8 cellular contexts compared by ENCODE assay signal in the genomic region with DNA sequence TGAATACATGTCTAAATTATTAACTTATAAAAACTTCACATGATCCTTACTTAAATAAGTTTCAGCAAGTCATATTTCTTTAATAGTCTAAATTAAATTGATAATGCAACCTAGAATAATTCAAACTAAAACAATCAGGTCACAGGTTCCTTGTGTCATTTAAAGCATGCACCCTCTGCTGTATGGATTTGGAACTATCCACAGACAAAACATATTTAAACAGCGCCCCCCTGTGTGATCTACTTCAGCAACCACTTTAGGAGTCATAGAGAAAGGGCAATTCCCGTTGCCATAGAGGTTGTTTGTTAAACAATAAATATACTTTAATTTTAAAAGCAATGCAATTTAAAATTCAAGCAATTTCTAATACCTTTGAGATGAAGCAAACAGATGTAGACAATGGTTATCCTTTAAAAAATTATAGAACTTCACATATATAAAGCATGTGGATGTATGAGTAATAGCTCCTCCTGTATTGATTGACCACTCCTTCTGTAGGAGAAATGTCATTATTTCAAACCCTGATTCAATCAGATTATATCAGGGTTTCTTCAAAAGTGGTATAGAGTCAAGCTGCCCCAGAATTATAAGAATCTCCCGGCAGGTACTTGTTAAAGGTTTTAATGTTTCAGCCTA. TPM values are rescaled to one million over a fixed set of nuclear protein-coding genes. Genes with fewer than 3 reads are reported as not detected.
DNase-seq lines count a peak whose midpoint lies in the region; ATAC-seq and TF ChIP-seq lines count a peak whose summit lies in the region.

No MANE protein-coding gene starts in this region.

- no peak overlapping the region for H3K27ac Mint-ChIP-seq in progenitor cell of endocrine pancreas

- no peak overlapping the region for H3K4me3 ChIP-seq in fibroblast of the aortic adventitia (ENCODE audit: low read depth, low read length)

- no peak overlapping the region for H3K4me3 Mint-ChIP-seq in progenitor cell of endocrine pancreas (ENCODE audit: low read depth)

- DNase-seq in A172 (ENCODE audit: low spot score), result peak; percentile 73
- peak; percentile 30 for DNase-seq in GM13976 (ENCODE audit: low spot score)
- peak; percentile 83 for DNase-seq in NAMALWA (ENCODE audit: low spot score)
- DNase-seq in SKM-1 (lab: John Stamatoyannopoulos, UW; ENCODE audit: unreplicated experiment), result peak; percentile 65
- peak; percentile 75 for DNase-seq in fibroblast of the aortic adventitia (ENCODE audit: low read depth)
- DNase-seq in progenitor cell of endocrine pancreas (ENCODE audit: low spot score, unreplicated experiment), result no peak
- no peak for DNase-seq in stimulated activated CD4-positive, alpha-beta T cell treated with anti-CD3 and anti-CD28 coated beads, Interleukin-4, amount 100 ng/mL, for 24 hours

- peaks cover 3% of the 10 kb centered on the region for H3K36me3 Mint-ChIP-seq in progenitor cell of endocrine pancreas (ENCODE audit: insufficient read depth)

- peaks cover 11% of the 10 kb centered on the region for H3K4me1 Mint-ChIP-seq in progenitor cell of endocrine pancreas (ENCODE audit: low read depth)

- H3K27me3 Mint-ChIP-seq in progenitor cell of endocrine pancreas, result no peaks in the 10 kb centered on the region

- H3K9me3 Mint-ChIP-seq in progenitor cell of endocrine pancreas (ENCODE audit: low read depth), result no peaks in the 10 kb centered on the region

- peak; percentile 95 for ATAC-seq in HG02763 (IDR thresholded peaks at IDR 0.05; ENCODE audit: unreplicated experiment)

- TF ChIP-seq CTCF in GM13976 (IDR thresholded peaks at IDR 0.05; ENCODE audit: borderline replicate concordance, control extremely low read depth, extremely low read depth, insufficient read depth, missing control alignments), result peak; percentile 49
- peak; percentile 72 for TF ChIP-seq CTCF in fibroblast of the aortic adventitia (IDR thresholded peaks at IDR 0.05; ENCODE audit: insufficient read depth, low read length)
- peak; percentile 75 for TF ChIP-seq CTCF in progenitor cell of endocrine pancreas (IDR thresholded peaks at IDR 0.05; ENCODE audit: unreplicated experiment)

- in situ Hi-C loops in GM13976 (cut with MboI; ENCODE audit: low sequenced_read_pairs, unreplicated experiment), result no loop called here

RNA-seq across cellular contexts. Expression of a gene that starts 21.2 kb away (rescaled TPM):
- 0.10 and 0.17 TPM in 2 replicates for total RNA-seq in A172 (2014; rRNA removed; shearing (Covaris generic))
- total RNA-seq in fibroblast of the aortic adventitia (ENCODE audit: low replicate concordance), result 6.1 and 6.9 TPM in 2 replicates
- 45.1 and 46.3 TPM in 2 replicates for total RNA-seq in progenitor cell of endocrine pancreas

Comparison
In these comparisons a context has a peak if more than half of its experiments do, and no peak if none do; other contexts are left out.
1. DNase-seq: peak in A172 (single experiment), GM13976 (single experiment), NAMALWA (single experiment), SKM-1 (single experiment) and fibroblast of the aortic adventitia (single experiment); none in progenitor cell of endocrine pancreas (single experiment) and stimulated activated CD4-positive, alpha-beta T cell treated with anti-CD3 and anti-CD28 coated beads, Interleukin-4, amount 100 ng/mL, for 24 hours (single experiment).
2. Peak in every context shown above with its lines, with median percentiles within 50 percentile points of each other: CTCF ChIP-seq.